ENCODE assay signal across 9 cellular contexts in genomic region chr11:57484141-57484710, GRCh38. TPM values are rescaled to one million over a fixed set of nuclear protein-coding genes. Genes with fewer than 3 reads are reported as not detected.
DNase-seq lines count a peak whose midpoint lies in the region; ATAC-seq and TF ChIP-seq lines count a peak whose summit lies in the region.
"Had no signal": no experiment of that assay in that cellular context is flagged by ENCODE, and none has a peak within 500 bp of the region (broad histone marks: within the 10 kb centered on the region; RNA-seq: fewer than 3 reads in every experiment).

No MANE protein-coding gene starts in this region.

- intact Hi-C loops in Right ventricle myocardium superior (cut with DNase I) (no loop called here), PC-9 (cut with micrococcal nuclease; ENCODE audit: unreplicated experiment) (loop anchor here (5.0 kb wide), 1 partner anchor 137 kb away; no protein-coding TSS in a partner anchor)

- peaks cover 9 to 15% of the 10 kb centered on the region in 2 donors for H3K27me3 Mint-ChIP-seq in stimulated activated naive B cell treated with anti-CD40 and anti-IgM and Interleukin-4, amounts not matched to agents 10 μg/mL and 1 μg/mL and 100 μg/mL, for 72 hours

- H3K79me2 ChIP-seq in PC-9 (ENCODE audit: low read depth): no peaks in the 10 kb centered on the region

- H3K36me3 Mint-ChIP-seq in stimulated activated naive B cell treated with anti-CD40 and anti-IgM and Interleukin-4, amounts not matched to agents 10 μg/mL and 1 μg/mL and 100 μg/mL, for 72 hours: peaks cover 4 to 14% of the 10 kb centered on the region in 2 donors

- H3K9me3 ChIP-seq in PC-9 (ENCODE audit: insufficient read depth, low read depth): no peaks in the 10 kb centered on the region

- peak overlapping the region; percentile 8 to 34 for H3K4me3 Mint-ChIP-seq in stimulated activated naive B cell treated with anti-CD40 and anti-IgM and Interleukin-4, amounts not matched to agents 10 μg/mL and 1 μg/mL and 100 μg/mL, for 72 hours

- H3K36me3 ChIP-seq in PC-9 (ENCODE audit: low read depth): no peaks in the 10 kb centered on the region

- no peak overlapping the region for H2AFZ ChIP-seq in PC-9

- POLR2A ChIA-PET in PC-9 (lab: Charles Lee; ENCODE audit: unreplicated experiment): no interaction called here

- TF ChIP-seq CTCF in PC-9 (conservative IDR thresholded peaks at IDR 0.05): no peak

- peaks cover 11% of the 10 kb centered on the region; the same call in 1 of the 2 replicates for H3F3A ChIP-seq in PC-9 (ENCODE audit: insufficient read depth, low read depth)

- H3K4me1 ChIP-seq in PC-9 (replicated peaks; ENCODE audit: insufficient read depth): no peaks in the 10 kb centered on the region

- no peak overlapping the region for H3K4me2 ChIP-seq in PC-9

- ATAC-seq in GM19328 (IDR thresholded peaks at IDR 0.05; ENCODE audit: unreplicated experiment): peak; percentile 55
- peak; percentile 68 for ATAC-seq in HG02943 (IDR thresholded peaks at IDR 0.05; ENCODE audit: low read depth, unreplicated experiment)
- peak; percentile 79 for ATAC-seq in stimulated activated naive B cell treated with anti-CD40 and anti-IgM and Interleukin-4, amounts not matched to agents 10 μg/mL and 1 μg/mL and 100 μg/mL, for 72 hours (replicated peaks)
- no peak for ATAC-seq in Right ventricle myocardium superior (ENCODE audit: poor library complexity)

- no peaks in the 10 kb centered on the region for H3K9me3 Mint-ChIP-seq in stimulated activated naive B cell treated with anti-CD40 and anti-IgM and Interleukin-4, amounts not matched to agents 10 μg/mL and 1 μg/mL and 100 μg/mL, for 72 hours

- H3K9me2 ChIP-seq in PC-9 (ENCODE audit: insufficient read depth): no peaks in the 10 kb centered on the region

- CTCF ChIA-PET in PC-9 (lab: Charles Lee): interaction anchor here (0.6 to 3.2 kb wide), 5 partner anchors 9 to 516 kb away, joined by 3 to 31 read pairs (median 3); no protein-coding TSS in a partner anchor

- peaks cover 28% of the 10 kb centered on the region for H3K27me3 ChIP-seq in PC-9 (ENCODE audit: insufficient read depth, low read depth)

- DNase-seq in NCI-H226 (peak; percentile 29), 8988T (no peak), Right ventricle myocardium superior (no peak), PC-9 (no peak)
- peak; percentile 45 for DNase-seq in stimulated activated naive B cell treated with anti-CD40 and anti-IgM and Interleukin-4, amounts not matched to agents 10 μg/mL and 1 μg/mL and 100 μg/mL, for 72 hours
- DNase-seq: NCI-H446 had no signal

- no peak overlapping the region for H3K4me3 ChIP-seq in PC-9

- H4K20me1 ChIP-seq in PC-9 (ENCODE audit: insufficient read depth): no peaks in the 10 kb centered on the region

- no TSS peak for BruUV-seq in PC-9 (replicated peaks; lab: Mats Ljungman, UMichigan)

- no peak overlapping the region for H3K27ac ChIP-seq in PC-9

- H3K27ac Mint-ChIP-seq in stimulated activated naive B cell treated with anti-CD40 and anti-IgM and Interleukin-4, amounts not matched to agents 10 μg/mL and 1 μg/mL and 100 μg/mL, for 72 hours: no peak overlapping the region

- H3K4me1 Mint-ChIP-seq in stimulated activated naive B cell treated with anti-CD40 and anti-IgM and Interleukin-4, amounts not matched to agents 10 μg/mL and 1 μg/mL and 100 μg/mL, for 72 hours: peaks cover 26 to 51% of the 10 kb centered on the region in 2 donors

RNA-seq across cellular contexts. Expression of gene RTN4RL2, which starts 23.9 kb away (rescaled TPM):
- total RNA-seq in Right ventricle myocardium superior (1.9 TPM), PC-9 (2021) (3.4 and 4.6 TPM in 2 replicates)

RNA-seq across cellular contexts. Expression of gene SLC43A1, which starts 31.3 kb away (rescaled TPM):
- 5.4 TPM for total RNA-seq in Right ventricle myocardium superior
- total RNA-seq in PC-9 (2021): 3.2 and 4.0 TPM in 2 replicates

RNA-seq across cellular contexts. Expression of gene TIMM10, which starts 46.3 kb away (rescaled TPM):
- total RNA-seq in Right ventricle myocardium superior: 64.8 TPM
- 90.2 and 94.7 TPM in 2 replicates for total RNA-seq in PC-9 (2021)

RNA-seq across cellular contexts. Expression of gene SMTNL1, which starts 53.2 kb away (rescaled TPM):
- total RNA-seq in Right ventricle myocardium superior: not detected
- total RNA-seq in PC-9 (2021): not detected in 2 replicates
- total RNA-seq: posterior vena cava had no signal

RNA-seq across cellular contexts. Expression of gene SLC43A3, which starts 57.3 kb away (rescaled TPM):
- 20.0 TPM for total RNA-seq in Right ventricle myocardium superior
- total RNA-seq in PC-9 (2021): 35.7 and 41.3 TPM in 2 replicates

Comparison
In these comparisons a context has a peak if more than half of its experiments do, and no peak if none do; other contexts are left out.
1. DNase-seq: peak in NCI-H226 (single experiment) and stimulated activated naive B cell treated with anti-CD40 and anti-IgM and Interleukin-4, amounts not matched to agents 10 μg/mL and 1 μg/mL and 100 μg/mL, for 72 hours (single experiment); none in 8988T (single experiment), Right ventricle myocardium superior (single experiment) and PC-9 (0 of 2).